ENCODE assay signal across 8 cellular contexts in genomic region chr3:112675943-112676530, GRCh38. TPM values are rescaled to one million over a fixed set of nuclear protein-coding genes. Genes with fewer than 3 reads are reported as not detected.
A peak's percentile ranks its signal among the peaks of the same experiment; 100 is the strongest.
DNase-seq lines count a peak whose midpoint lies in the region; ATAC-seq and TF ChIP-seq lines count a peak whose summit lies in the region.

No MANE protein-coding gene starts in this region.

- TF ChIP-seq POLR2A in NB4 (IDR thresholded peaks at IDR 0.05; ENCODE audit: extremely low read depth, insufficient read length): no peak

- peak overlapping the region; percentile 44 for H3K4me3 Mint-ChIP-seq in activated naive CD8-positive, alpha-beta T cell treated with anti-CD3 and anti-CD28 coated beads, Interleukin-2, amount 50 U/mL, for 24 hours

- H3K27ac Mint-ChIP-seq in activated naive CD8-positive, alpha-beta T cell treated with anti-CD3 and anti-CD28 coated beads, Interleukin-2, amount 50 U/mL, for 24 hours: peak overlapping the region; percentile 77

- DNase-seq in SKM-1 treated with dmso at 0.1 percent for 144 hours (lab: John Stamatoyannopoulos, UW; ENCODE audit: unreplicated experiment): peak; percentile 17
- DNase-seq in SKM-1 (lab: John Stamatoyannopoulos, UW; ENCODE audit: unreplicated experiment): no peak
- peak; percentile 18 for DNase-seq in NB4 (ENCODE audit: low read depth)
- no peak for DNase-seq in activated naive CD8-positive, alpha-beta T cell treated with anti-CD3 and anti-CD28 coated beads, Interleukin-2, amount 50 U/mL, for 24 hours
- DNase-seq in stimulated activated CD4-positive, alpha-beta T cell treated with anti-CD3 and anti-CD28 coated beads, Interleukin-15, amount 100 ng/mL, for 24 hours: no peak
- DNase-seq in ureter (ENCODE audit: low spot score): no peak

- no peaks in the 10 kb centered on the region for H3K9me3 Mint-ChIP-seq in activated naive CD8-positive, alpha-beta T cell treated with anti-CD3 and anti-CD28 coated beads, Interleukin-2, amount 50 U/mL, for 24 hours

- H3K36me3 Mint-ChIP-seq in activated naive CD8-positive, alpha-beta T cell treated with anti-CD3 and anti-CD28 coated beads, Interleukin-2, amount 50 U/mL, for 24 hours (ENCODE audit: low read depth): no peaks in the 10 kb centered on the region

- H3K4me2 ChIP-seq in skeletal muscle satellite cell (ENCODE audit: low read length): peak overlapping the region; percentile 67

- H3K27me3 ChIP-seq in skeletal muscle satellite cell (ENCODE audit: control insufficient read depth, insufficient read depth, low read length): no peaks in the 10 kb centered on the region

- peaks cover 66% of the 10 kb centered on the region for H3K4me1 Mint-ChIP-seq in activated naive CD8-positive, alpha-beta T cell treated with anti-CD3 and anti-CD28 coated beads, Interleukin-2, amount 50 U/mL, for 24 hours

- H3K4me3 ChIP-seq in NB4 (ENCODE audit: low read depth, low read length) (no peak overlapping the region), skeletal muscle satellite cell (ENCODE audit: low read length) (no peak overlapping the region)

- no peaks in the 10 kb centered on the region for H3K36me3 ChIP-seq in skeletal muscle satellite cell (ENCODE audit: insufficient read depth, low read length)

- H3K9me3 ChIP-seq in skeletal muscle satellite cell (replicated peaks; ENCODE audit: low read length): no peaks in the 10 kb centered on the region

- peak overlapping the region; percentile 70 for H3K9ac ChIP-seq in skeletal muscle satellite cell (ENCODE audit: low read depth, low read length)

- ATAC-seq in activated naive CD8-positive, alpha-beta T cell treated with anti-CD3 and anti-CD28 coated beads, Interleukin-2, amount 50 U/mL, for 24 hours: no peak
- no peak for ATAC-seq in GM21526 (IDR thresholded peaks at IDR 0.05; ENCODE audit: low FRiP score, unreplicated experiment)

- peaks cover 64% of the 10 kb centered on the region for H3K4me1 ChIP-seq in skeletal muscle satellite cell (ENCODE audit: control insufficient read depth, insufficient read depth, low read length)

- peaks cover 12% of the 10 kb centered on the region for H3K27me3 Mint-ChIP-seq in activated naive CD8-positive, alpha-beta T cell treated with anti-CD3 and anti-CD28 coated beads, Interleukin-2, amount 50 U/mL, for 24 hours

- no peak for TF ChIP-seq CTCF in NB4 (IDR thresholded peaks at IDR 0.05; ENCODE audit: low read depth, low read length)

RNA-seq across cellular contexts. Expression of gene CCDC80, which starts 35.1 kb away (rescaled TPM):
- total RNA-seq in skeletal muscle satellite cell (2012; rRNA removed): 232 and 249 TPM in 2 replicates
- total RNA-seq in ureter: 62.7 TPM

Comparison
In these comparisons a context has a peak if more than half of its experiments do, and no peak if none do; other contexts are left out.
1. DNase-seq: peak in SKM-1 treated with dmso at 0.1 percent for 144 hours (single experiment) and NB4 (single experiment); none in SKM-1 (single experiment), activated naive CD8-positive, alpha-beta T cell treated with anti-CD3 and anti-CD28 coated beads, Interleukin-2, amount 50 U/mL, for 24 hours (single experiment), stimulated activated CD4-positive, alpha-beta T cell treated with anti-CD3 and anti-CD28 coated beads, Interleukin-15, amount 100 ng/mL, for 24 hours (single experiment) and ureter (single experiment).